ENCODE assay signal across 2 cellular contexts in the genomic region with DNA sequence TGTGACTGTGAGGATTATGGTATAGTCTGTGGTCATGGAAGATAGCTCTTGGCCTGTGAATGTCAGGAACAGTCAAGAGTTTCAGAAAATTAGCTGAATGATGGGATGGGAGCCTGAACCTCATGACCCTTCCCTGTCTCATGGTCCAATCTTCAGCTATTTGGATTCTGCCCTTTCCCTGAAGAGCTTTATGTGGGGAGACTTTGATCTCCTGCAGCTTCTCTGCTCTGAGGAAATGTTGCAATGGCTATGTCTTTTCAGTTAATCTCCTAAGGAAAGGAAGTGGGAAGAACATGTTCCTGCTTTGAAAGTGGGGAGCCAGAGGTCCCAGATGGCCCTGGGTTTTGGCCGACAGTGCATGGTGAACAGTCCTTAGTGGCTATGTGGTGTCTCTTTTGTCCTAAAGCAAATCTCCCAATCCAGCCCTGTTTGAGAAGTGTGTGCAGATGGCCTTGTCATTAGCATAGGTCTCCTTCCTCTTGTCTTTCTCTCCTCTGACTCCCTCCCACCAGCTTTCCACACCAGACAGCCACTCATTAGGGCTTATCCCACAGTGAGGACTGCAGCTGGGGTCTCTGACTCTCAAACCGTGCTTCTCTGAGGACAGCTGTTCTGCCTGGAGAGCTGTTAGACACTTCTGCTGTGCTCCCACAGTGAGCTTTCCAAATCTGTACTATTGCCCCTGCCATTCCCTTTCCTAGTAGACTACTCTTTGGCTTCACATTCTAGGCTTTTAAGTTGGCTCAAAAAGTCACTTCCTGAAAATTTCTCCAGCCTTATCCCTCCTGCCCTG.
A peak's percentile ranks its signal among the peaks of the same experiment; 100 is the strongest.
TF ChIP-seq lines count a peak whose summit lies in the region.

No MANE protein-coding gene starts in this region.

TF ChIP-seq in liver, 16 proteins besides CTCF, POLR2A, EP300 and RAD21:
- TF ChIP-seq TAF1 (conservative IDR thresholded peaks at IDR 0.05) = no peak
- no peak for TF ChIP-seq HNF4G (IDR thresholded peaks at IDR 0.05)
- TF ChIP-seq FOXA1 (IDR thresholded peaks at IDR 0.05) = no peak
- peak; percentile 15 to 46 for TF ChIP-seq HNF4A (conservative IDR thresholded peaks at IDR 0.05)
- no peak for TF ChIP-seq RXRA (IDR thresholded peaks at IDR 0.05)
- TF ChIP-seq, protein P1, sequence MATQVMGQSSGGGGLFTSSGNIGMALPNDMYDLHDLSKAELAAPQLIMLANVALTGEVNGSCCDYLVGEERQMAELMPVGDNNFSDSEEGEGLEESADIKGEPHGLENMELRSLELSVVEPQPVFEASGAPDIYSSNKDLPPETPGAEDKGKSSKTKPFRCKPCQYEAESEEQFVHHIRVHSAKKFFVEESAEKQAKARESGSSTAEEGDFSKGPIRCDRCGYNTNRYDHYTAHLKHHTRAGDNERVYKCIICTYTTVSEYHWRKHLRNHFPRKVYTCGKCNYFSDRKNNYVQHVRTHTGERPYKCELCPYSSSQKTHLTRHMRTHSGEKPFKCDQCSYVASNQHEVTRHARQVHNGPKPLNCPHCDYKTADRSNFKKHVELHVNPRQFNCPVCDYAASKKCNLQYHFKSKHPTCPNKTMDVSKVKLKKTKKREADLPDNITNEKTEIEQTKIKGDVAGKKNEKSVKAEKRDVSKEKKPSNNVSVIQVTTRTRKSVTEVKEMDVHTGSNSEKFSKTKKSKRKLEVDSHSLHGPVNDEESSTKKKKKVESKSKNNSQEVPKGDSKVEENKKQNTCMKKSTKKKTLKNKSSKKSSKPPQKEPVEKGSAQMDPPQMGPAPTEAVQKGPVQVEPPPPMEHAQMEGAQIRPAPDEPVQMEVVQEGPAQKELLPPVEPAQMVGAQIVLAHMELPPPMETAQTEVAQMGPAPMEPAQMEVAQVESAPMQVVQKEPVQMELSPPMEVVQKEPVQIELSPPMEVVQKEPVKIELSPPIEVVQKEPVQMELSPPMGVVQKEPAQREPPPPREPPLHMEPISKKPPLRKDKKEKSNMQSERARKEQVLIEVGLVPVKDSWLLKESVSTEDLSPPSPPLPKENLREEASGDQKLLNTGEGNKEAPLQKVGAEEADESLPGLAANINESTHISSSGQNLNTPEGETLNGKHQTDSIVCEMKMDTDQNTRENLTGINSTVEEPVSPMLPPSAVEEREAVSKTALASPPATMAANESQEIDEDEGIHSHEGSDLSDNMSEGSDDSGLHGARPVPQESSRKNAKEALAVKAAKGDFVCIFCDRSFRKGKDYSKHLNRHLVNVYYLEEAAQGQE (IDR thresholded peaks at IDR 0.05) = no peak

TF ChIP-seq in HepG2, 621 proteins besides CTCF, POLR2A, EP300 and RAD21:
- TF ChIP-seq ZNF20 (CRISPR knock-in tag; IDR thresholded peaks at IDR 0.05) = no peak
- no peak for TF ChIP-seq CENPX (CRISPR knock-in tag; IDR thresholded peaks at IDR 0.05)
- no peak for TF ChIP-seq MEF2D (CRISPR knock-in tag; IDR thresholded peaks at IDR 0.05)
- TF ChIP-seq SNAPC5 (CRISPR knock-in tag; IDR thresholded peaks at IDR 0.05; ENCODE audit: borderline replicate concordance) = no peak
